Comparison of ENCODE assay signal across 16 cellular contexts in genomic region chr15:101579766-101580165, GRCh38.
DNase-seq lines count a peak whose midpoint lies in the region; ATAC-seq and TF ChIP-seq lines count a peak whose summit lies in the region.
"Had no signal": no experiment of that assay in that cellular context is flagged by ENCODE, and none has a peak within 500 bp of the region (broad histone marks: within the 10 kb centered on the region; RNA-seq: fewer than 3 reads in every experiment).

No MANE protein-coding gene starts in this region.

- in situ Hi-C loops in GM13976 (cut with MboI; ENCODE audit: low sequenced_read_pairs, unreplicated experiment): no loop called here

- peak; percentile 29 for DNase-seq in GM13976 (ENCODE audit: low spot score)
- DNase-seq in NCI-H226: peak; percentile 52
- DNase-seq in choroid plexus epithelial cell (ENCODE audit: low read depth): peak; percentile 35
- peak; percentile 39 for DNase-seq in pulmonary artery endothelial cell (ENCODE audit: low read depth, low spot score)
- no peak for DNase-seq in D341Med (ENCODE audit: low spot score)
- DNase-seq in NCI-H1436 treated with DMSO at 0.1 percent for 48 hours (lab: John Stamatoyannopoulos, UW): no peak
- DNase-seq: activated CD8-positive, alpha-beta memory T cell treated with anti-CD3 and anti-CD28 coated beads, Interleukin-2, amount 50 U/mL, for 4 hours; activated naive CD4-positive, alpha-beta T cell treated with anti-CD3 and anti-CD28 coated beads, Interleukin-2, amount 10 ng/mL, durations not matched to agents 7 days and 5 days; CD8-positive, alpha-beta memory T cell; H9; left lung; naive thymus-derived CD8-positive, alpha-beta T cell; stimulated activated naive CD8-positive, alpha-beta T cell treated with anti-CD3 and anti-CD28 coated beads, Interleukin-15, amount 100 ng/mL, for 72 hours had no signal

- H3K4me3 ChIP-seq in choroid plexus epithelial cell (ENCODE audit: low read depth, low read length): no peak overlapping the region
- H3K4me3 ChIP-seq: left lung, skin epidermis, vagina had no signal

- TF ChIP-seq CTCF in GM13976 (IDR thresholded peaks at IDR 0.05; ENCODE audit: borderline replicate concordance, control extremely low read depth, extremely low read depth, insufficient read depth, missing control alignments) (no peak), choroid plexus epithelial cell (conservative IDR thresholded peaks at IDR 0.05; ENCODE audit: low read depth, low read length) (no peak)

- no peak for ATAC-seq in GM21526 (IDR thresholded peaks at IDR 0.05; ENCODE audit: low FRiP score, unreplicated experiment)
- ATAC-seq: left lung; naive thymus-derived CD8-positive, alpha-beta T cell had no signal

Comparison
In these comparisons a context has a peak if more than half of its experiments do, and no peak if none do; other contexts are left out.
1. DNase-seq: peak in GM13976 (single experiment), NCI-H226 (single experiment), choroid plexus epithelial cell (single experiment) and pulmonary artery endothelial cell (single experiment); none in D341Med (single experiment) and NCI-H1436 treated with DMSO at 0.1 percent for 48 hours (single experiment).